8 cellular contexts compared by ENCODE assay signal in genomic region chr2:54572636-54573531, GRCh38.
DNase-seq lines count a peak whose midpoint lies in the region; ATAC-seq and TF ChIP-seq lines count a peak whose summit lies in the region.

No MANE protein-coding gene starts in this region.

- H3K9ac ChIP-seq in adipocyte (ENCODE audit: low read length): peak overlapping the region; percentile 52

- H2AFZ ChIP-seq in ACC112 (ENCODE audit: low read length, unreplicated experiment): no peak overlapping the region

- intact Hi-C loops in lower lobe of right lung (cut with DNase I) (no loop called here), transverse colon (cut with DNase I; ENCODE audit: low total_unique reads) (no loop called here)

- H3K27me3 ChIP-seq in ACC112 (ENCODE audit: insufficient read depth, low read length) (no peaks in the 10 kb centered on the region), adipocyte (replicated peaks; ENCODE audit: control insufficient read depth, insufficient read depth, low read length) (no peaks in the 10 kb centered on the region), lower lobe of right lung (ENCODE audit: low read depth) (no peaks in the 10 kb centered on the region), transverse colon (no peaks in the 10 kb centered on the region)

- TF ChIP-seq CTCF in lower lobe of right lung (IDR thresholded peaks at IDR 0.05) (no peak), transverse colon (IDR thresholded peaks at IDR 0.05) (no peak)

- H3K4me1 ChIP-seq in ACC112 (ENCODE audit: control insufficient read depth, insufficient read depth, low read length, unreplicated experiment) (peaks cover 90% of the 10 kb centered on the region), adipocyte (ENCODE audit: control insufficient read depth, insufficient read depth, low read length) (peaks cover 75% of the 10 kb centered on the region), lower lobe of right lung (peaks cover 97% of the 10 kb centered on the region), transverse colon (peaks cover 67 to 97% (median 90%) of the 10 kb centered on the region in 4 donors)

- peak overlapping the region; percentile 100 for H3K27ac ChIP-seq in ACC112 (ENCODE audit: low read depth, low read length)
- peak overlapping the region; percentile 75 for H3K27ac ChIP-seq in lower lobe of right lung
- peak overlapping the region; percentile 87 to 93 (median 90) for H3K27ac ChIP-seq in transverse colon

- TF ChIP-seq POLR2A in transverse colon (IDR thresholded peaks at IDR 0.05): no peak

- ATAC-seq in lower lobe of right lung: peak in 1 of 2 donors; percentile 6

- H3K36me3 ChIP-seq in ACC112 (ENCODE audit: insufficient read depth, low read length) (no peaks in the 10 kb centered on the region), adipocyte (ENCODE audit: control insufficient read depth, insufficient read depth, low read length, severe bottlenecking) (peaks cover 4% of the 10 kb centered on the region), lower lobe of right lung (no peaks in the 10 kb centered on the region), transverse colon (no peaks in the 10 kb centered on the region)

- in situ Hi-C loops in transverse colon (cut with MboI; ENCODE audit: low pct_ligation_motif_present in 1 of 4, low pct_unique_long_range_greater_than_20kb in 1 of 4, low sequenced_read_pairs in 3 of 4): no loop called here

- H3K4me3 ChIP-seq in ACC112 (ENCODE audit: low read depth, low read length) (peak overlapping the region; percentile 68), adipocyte (ENCODE audit: low read length) (peak overlapping the region; percentile 9), lower lobe of right lung (no peak overlapping the region), transverse colon (peak overlapping the region in 1 of 4 donors; percentile 11)

- H3K9me3 ChIP-seq in adipocyte (ENCODE audit: control insufficient read depth, low read length) (no peaks in the 10 kb centered on the region), lower lobe of right lung (no peaks in the 10 kb centered on the region), transverse colon (no peaks in the 10 kb centered on the region)

- TF ChIP-seq EP300 in transverse colon (IDR thresholded peaks at IDR 0.05; ENCODE audit: low read depth): no peak

- WGBS in transverse colon (ENCODE audit: low coverage in 1 of 2), 2 donors: 24 to 51% methylated on average over 4 to 9 of the region's 9 CpGs

- H3K79me2 ChIP-seq in ACC112 (ENCODE audit: control insufficient read depth, insufficient read depth, low read length, unreplicated experiment): peaks cover 85% of the 10 kb centered on the region

- DNase-seq in NCI-H226 (peak; percentile 43), adipocyte (ENCODE audit: low read depth) (no peak), lower lobe of right lung (no peak), transverse colon (no peak), cerebellar cortex (ENCODE audit: low spot score) (no peak), DMS 273 (lab: John Stamatoyannopoulos, UW; ENCODE audit: unreplicated experiment) (no peak), T1000 (lab: John Stamatoyannopoulos, UW) (no peak)
